Comparison of ENCODE assay signal across 1 cellular context in genomic region chr1:153990468-153991150, GRCh38.
TF ChIP-seq lines count a peak whose summit lies in the region.

Gene RPS27, plus strand, starts transcription at chr1:153990762. Its CDS starts 35 bp downstream, at chr1:153990797.

TF ChIP-seq in K562, 482 proteins besides CTCF, POLR2A, EP300 and RAD21 (continued from another document and continues in another):
- TF ChIP-seq IRF9 (tag; IDR thresholded peaks at IDR 0.05), result peak; percentile 64; the same call in 1 of the 2 replicates
- 0 out of 2 replicates have a peak, but pooled peaks have one; percentile 39 for TF ChIP-seq PTBP1 (IDR thresholded peaks at IDR 0.05; ENCODE audit: low read depth, low read length)
- TF ChIP-seq ERF (CRISPR knock-in tag; IDR thresholded peaks at IDR 0.05), result 0 out of 2 replicates have a peak, but pooled peaks have one; percentile 32
- peak; percentile 78 for TF ChIP-seq E2F8 (IDR thresholded peaks at IDR 0.05; ENCODE audit: low read depth, partially characterized antibody)
- 0 out of 4 replicates have a peak, but pooled peaks of 1 of the 2 experiments have one; percentile 45 for TF ChIP-seq TRIM24 (IDR thresholded peaks at IDR 0.05)
- peak; percentile 61; the same call in 1 of the 2 replicates for TF ChIP-seq TOE1 (IDR thresholded peaks at IDR 0.05; ENCODE audit: borderline replicate concordance)
- TF ChIP-seq TOE1 (CRISPR knock-in tag; IDR thresholded peaks at IDR 0.05; ENCODE audit: borderline replicate concordance, low read depth), result peak; percentile 93; the same call in 1 of the 2 replicates
- no peak for TF ChIP-seq ZC3H4 (CRISPR knock-in tag; IDR thresholded peaks at IDR 0.05; ENCODE audit: borderline replicate concordance)
- no peak for TF ChIP-seq MTA2 (IDR thresholded peaks at IDR 0.05; ENCODE audit: low read depth)
- peak; percentile 96 for TF ChIP-seq CHD1 (IDR thresholded peaks at IDR 0.05; ENCODE audit: low read length)
- TF ChIP-seq NCOA1 (IDR thresholded peaks at IDR 0.05; ENCODE audit: low read depth), result peak; percentile 37; the same call in 1 of the 2 replicates
- peak; percentile 96 for TF ChIP-seq ATF7 (IDR thresholded peaks at IDR 0.05)
- TF ChIP-seq KHSRP (IDR thresholded peaks at IDR 0.05), result no peak
- TF ChIP-seq ZNF609 (CRISPR knock-in tag; IDR thresholded peaks at IDR 0.05; ENCODE audit: borderline replicate concordance), result no peak; the same call in 1 of the 2 replicates
- TF ChIP-seq ZNF518B (CRISPR knock-in tag; IDR thresholded peaks at IDR 0.05), result no peak
- no peak for TF ChIP-seq HES1 (IDR thresholded peaks at IDR 0.05; ENCODE audit: low read depth)
- TF ChIP-seq ZNF655 (CRISPR knock-in tag; IDR thresholded peaks at IDR 0.05), result no peak
- peak; percentile 66; the same call in 1 of the 2 replicates for TF ChIP-seq GATAD2A (IDR thresholded peaks at IDR 0.05)
- TF ChIP-seq MAZ (CRISPR knock-in tag; conservative IDR thresholded peaks at IDR 0.05 in 1 of 2, IDR thresholded peaks at IDR 0.05 in 1 of 2), result peak; percentile 67 to 78
- peak; percentile 95 for TF ChIP-seq ZNF511 (CRISPR knock-in tag; IDR thresholded peaks at IDR 0.05)
- TF ChIP-seq HMG20B (CRISPR knock-in tag; IDR thresholded peaks at IDR 0.05), result no peak
- peak; percentile 79 for TF ChIP-seq MAX (CRISPR knock-in tag; IDR thresholded peaks at IDR 0.05)
- 0 out of 2 replicates have a peak, but pooled peaks have one; percentile 37 for TF ChIP-seq MTF1 (CRISPR knock-in tag; IDR thresholded peaks at IDR 0.05; ENCODE audit: borderline replicate concordance)
- TF ChIP-seq STAT6 (CRISPR knock-in tag; IDR thresholded peaks at IDR 0.05), result no peak
- TF ChIP-seq THRB (CRISPR knock-in tag; conservative IDR thresholded peaks at IDR 0.05), result peak; percentile 66; the same call in 1 of the 2 replicates
- 0 out of 4 replicates have a peak, but pooled peaks of 1 of the 2 experiments have one; percentile 75 for TF ChIP-seq KDM4B (IDR thresholded peaks at IDR 0.05; ENCODE audit: borderline replicate concordance in 2 of 2, low read depth in 1 of 2)
- TF ChIP-seq CBX5 (IDR thresholded peaks at IDR 0.05; ENCODE audit: borderline replicate concordance, low read depth), result no peak
- peak; percentile 50; the same call in 1 of the 2 replicates for TF ChIP-seq DDX20 (tag; IDR thresholded peaks at IDR 0.05; ENCODE audit: low read depth)
- TF ChIP-seq BCOR (IDR thresholded peaks at IDR 0.05), result peak; percentile 55; the same call in 1 of the 2 replicates
- no peak for TF ChIP-seq ZNF445 (CRISPR knock-in tag; IDR thresholded peaks at IDR 0.05; ENCODE audit: low read depth)
- TF ChIP-seq JUND (IDR thresholded peaks at IDR 0.05; ENCODE audit: borderline replicate concordance, low read depth, low read length), result peak; percentile 84
- peak; percentile 89 for TF ChIP-seq JUND (tag; IDR thresholded peaks at IDR 0.05; ENCODE audit: borderline replicate concordance, low read depth, low read length)
- TF ChIP-seq LCOR (CRISPR knock-in tag; IDR thresholded peaks at IDR 0.05), result peak; percentile 87
- TF ChIP-seq PTTG1 (tag; IDR thresholded peaks at IDR 0.05; ENCODE audit: low read depth), result 0 out of 2 replicates have a peak, but pooled peaks have one; percentile 45
- TF ChIP-seq SMAD1 (IDR thresholded peaks at IDR 0.05; ENCODE audit: low read depth, low read length, partially characterized antibody), result peak; percentile 97
- TF ChIP-seq NFE2L1 (tag; IDR thresholded peaks at IDR 0.05; ENCODE audit: borderline replicate concordance, low read depth), result no peak
- TF ChIP-seq ZNF143 (CRISPR knock-in tag; IDR thresholded peaks at IDR 0.05), result no peak; the same call in 1 of the 2 replicates
- TF ChIP-seq LARP7 (IDR thresholded peaks at IDR 0.05), result peak; percentile 83; the same call in 1 of the 2 replicates
